In the genomic region with DNA sequence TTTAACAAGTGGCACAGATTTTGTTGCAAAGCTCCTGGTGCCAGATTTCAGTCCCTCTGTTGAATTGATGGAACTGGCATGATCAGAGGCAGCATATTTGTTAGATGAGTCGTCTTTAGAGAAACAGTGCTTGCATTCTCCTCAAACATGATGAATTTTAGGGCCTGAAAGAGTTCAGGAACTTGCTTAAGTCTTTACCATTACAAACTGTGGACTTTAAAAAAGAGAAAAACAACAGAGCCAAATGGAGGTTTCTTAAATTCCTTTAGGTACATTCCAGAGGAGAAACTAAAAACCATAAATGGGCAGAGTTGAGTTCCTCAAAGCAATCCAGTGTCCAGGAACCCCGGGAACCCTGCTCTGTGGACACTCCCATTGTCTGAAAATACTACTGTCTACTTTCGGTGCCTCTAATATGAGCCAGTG, we compare ENCODE assay signal across 1 cellular context.
TF ChIP-seq lines count a peak whose summit lies in the region.

No MANE protein-coding gene starts in this region.

TF ChIP-seq in GM23338, 12 proteins besides CTCF, POLR2A, EP300 and RAD21 (continued from another document):
- TF ChIP-seq, protein P1, sequence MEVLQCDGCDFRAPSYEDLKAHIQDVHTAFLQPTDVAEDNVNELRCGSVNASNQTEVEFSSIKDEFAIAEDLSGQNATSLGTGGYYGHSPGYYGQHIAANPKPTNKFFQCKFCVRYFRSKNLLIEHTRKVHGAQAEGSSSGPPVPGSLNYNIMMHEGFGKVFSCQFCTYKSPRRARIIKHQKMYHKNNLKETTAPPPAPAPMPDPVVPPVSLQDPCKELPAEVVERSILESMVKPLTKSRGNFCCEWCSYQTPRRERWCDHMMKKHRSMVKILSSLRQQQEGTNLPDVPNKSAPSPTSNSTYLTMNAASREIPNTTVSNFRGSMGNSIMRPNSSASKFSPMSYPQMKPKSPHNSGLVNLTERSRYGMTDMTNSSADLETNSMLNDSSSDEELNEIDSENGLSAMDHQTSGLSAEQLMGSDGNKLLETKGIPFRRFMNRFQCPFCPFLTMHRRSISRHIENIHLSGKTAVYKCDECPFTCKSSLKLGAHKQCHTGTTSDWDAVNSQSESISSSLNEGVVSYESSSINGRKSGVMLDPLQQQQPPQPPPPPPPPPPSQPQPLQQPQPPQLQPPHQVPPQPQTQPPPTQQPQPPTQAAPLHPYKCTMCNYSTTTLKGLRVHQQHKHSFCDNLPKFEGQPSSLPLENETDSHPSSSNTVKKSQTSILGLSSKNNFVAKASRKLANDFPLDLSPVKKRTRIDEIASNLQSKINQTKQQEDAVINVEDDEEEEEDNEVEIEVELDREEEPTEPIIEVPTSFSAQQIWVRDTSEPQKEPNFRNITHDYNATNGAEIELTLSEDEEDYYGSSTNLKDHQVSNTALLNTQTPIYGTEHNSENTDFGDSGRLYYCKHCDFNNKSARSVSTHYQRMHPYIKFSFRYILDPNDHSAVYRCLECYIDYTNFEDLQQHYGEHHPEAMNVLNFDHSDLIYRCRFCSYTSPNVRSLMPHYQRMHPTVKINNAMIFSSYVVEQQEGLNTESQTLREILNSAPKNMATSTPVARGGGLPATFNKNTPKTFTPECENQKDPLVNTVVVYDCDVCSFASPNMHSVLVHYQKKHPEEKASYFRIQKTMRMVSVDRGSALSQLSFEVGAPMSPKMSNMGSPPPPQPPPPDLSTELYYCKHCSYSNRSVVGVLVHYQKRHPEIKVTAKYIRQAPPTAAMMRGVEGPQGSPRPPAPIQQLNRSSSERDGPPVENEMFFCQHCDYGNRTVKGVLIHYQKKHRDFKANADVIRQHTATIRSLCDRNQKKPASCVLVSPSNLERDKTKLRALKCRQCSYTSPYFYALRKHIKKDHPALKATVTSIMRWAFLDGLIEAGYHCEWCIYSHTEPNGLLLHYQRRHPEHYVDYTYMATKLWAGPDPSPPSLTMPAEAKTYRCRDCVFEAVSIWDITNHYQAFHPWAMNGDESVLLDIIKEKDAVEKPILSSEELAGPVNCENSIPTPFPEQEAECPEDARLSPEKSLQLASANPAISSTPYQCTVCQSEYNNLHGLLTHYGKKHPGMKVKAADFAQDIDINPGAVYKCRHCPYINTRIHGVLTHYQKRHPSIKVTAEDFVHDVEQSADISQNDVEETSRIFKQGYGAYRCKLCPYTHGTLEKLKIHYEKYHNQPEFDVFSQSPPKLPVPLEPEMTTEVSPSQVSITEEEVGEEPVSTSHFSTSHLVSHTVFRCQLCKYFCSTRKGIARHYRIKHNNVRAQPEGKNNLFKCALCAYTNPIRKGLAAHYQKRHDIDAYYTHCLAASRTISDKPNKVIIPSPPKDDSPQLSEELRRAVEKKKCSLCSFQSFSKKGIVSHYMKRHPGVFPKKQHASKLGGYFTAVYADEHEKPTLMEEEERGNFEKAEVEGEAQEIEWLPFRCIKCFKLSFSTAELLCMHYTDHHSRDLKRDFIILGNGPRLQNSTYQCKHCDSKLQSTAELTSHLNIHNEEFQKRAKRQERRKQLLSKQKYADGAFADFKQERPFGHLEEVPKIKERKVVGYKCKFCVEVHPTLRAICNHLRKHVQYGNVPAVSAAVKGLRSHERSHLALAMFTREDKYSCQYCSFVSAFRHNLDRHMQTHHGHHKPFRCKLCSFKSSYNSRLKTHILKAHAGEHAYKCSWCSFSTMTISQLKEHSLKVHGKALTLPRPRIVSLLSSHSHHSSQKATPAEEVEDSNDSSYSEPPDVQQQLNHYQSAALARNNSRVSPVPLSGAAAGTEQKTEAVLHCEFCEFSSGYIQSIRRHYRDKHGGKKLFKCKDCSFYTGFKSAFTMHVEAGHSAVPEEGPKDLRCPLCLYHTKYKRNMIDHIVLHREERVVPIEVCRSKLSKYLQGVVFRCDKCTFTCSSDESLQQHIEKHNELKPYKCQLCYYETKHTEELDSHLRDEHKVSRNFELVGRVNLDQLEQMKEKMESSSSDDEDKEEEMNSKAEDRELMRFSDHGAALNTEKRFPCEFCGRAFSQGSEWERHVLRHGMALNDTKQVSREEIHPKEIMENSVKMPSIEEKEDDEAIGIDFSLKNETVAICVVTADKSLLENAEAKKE (CRISPR knock-in tag; IDR thresholded peaks at IDR 0.05) = no peak
- TF ChIP-seq, protein P2, sequence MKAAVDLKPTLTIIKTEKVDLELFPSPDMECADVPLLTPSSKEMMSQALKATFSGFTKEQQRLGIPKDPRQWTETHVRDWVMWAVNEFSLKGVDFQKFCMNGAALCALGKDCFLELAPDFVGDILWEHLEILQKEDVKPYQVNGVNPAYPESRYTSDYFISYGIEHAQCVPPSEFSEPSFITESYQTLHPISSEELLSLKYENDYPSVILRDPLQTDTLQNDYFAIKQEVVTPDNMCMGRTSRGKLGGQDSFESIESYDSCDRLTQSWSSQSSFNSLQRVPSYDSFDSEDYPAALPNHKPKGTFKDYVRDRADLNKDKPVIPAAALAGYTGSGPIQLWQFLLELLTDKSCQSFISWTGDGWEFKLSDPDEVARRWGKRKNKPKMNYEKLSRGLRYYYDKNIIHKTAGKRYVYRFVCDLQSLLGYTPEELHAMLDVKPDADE (IDR thresholded peaks at IDR 0.05) = no peak
- TF ChIP-seq POLR2AphosphoS5 (IDR thresholded peaks at IDR 0.05; ENCODE audit: low read depth) (no peak), ZNF114 (CRISPR knock-in tag; IDR thresholded peaks at IDR 0.05) (no peak), EZH2phosphoT487 (IDR thresholded peaks at IDR 0.05; ENCODE audit: unreplicated experiment) (no peak), ZNF331 (CRISPR knock-in tag; IDR thresholded peaks at IDR 0.05; ENCODE audit: low read depth) (no peak), CREB1 (CRISPR knock-in tag; IDR thresholded peaks at IDR 0.05; ENCODE audit: low read depth) (no peak), NANOG (IDR thresholded peaks at IDR 0.05; ENCODE audit: borderline replicate concordance) (no peak), EZH2 (IDR thresholded peaks at IDR 0.05; ENCODE audit: low read depth, unreplicated experiment) (no peak)
- TF ChIP-seq, protein P3, sequence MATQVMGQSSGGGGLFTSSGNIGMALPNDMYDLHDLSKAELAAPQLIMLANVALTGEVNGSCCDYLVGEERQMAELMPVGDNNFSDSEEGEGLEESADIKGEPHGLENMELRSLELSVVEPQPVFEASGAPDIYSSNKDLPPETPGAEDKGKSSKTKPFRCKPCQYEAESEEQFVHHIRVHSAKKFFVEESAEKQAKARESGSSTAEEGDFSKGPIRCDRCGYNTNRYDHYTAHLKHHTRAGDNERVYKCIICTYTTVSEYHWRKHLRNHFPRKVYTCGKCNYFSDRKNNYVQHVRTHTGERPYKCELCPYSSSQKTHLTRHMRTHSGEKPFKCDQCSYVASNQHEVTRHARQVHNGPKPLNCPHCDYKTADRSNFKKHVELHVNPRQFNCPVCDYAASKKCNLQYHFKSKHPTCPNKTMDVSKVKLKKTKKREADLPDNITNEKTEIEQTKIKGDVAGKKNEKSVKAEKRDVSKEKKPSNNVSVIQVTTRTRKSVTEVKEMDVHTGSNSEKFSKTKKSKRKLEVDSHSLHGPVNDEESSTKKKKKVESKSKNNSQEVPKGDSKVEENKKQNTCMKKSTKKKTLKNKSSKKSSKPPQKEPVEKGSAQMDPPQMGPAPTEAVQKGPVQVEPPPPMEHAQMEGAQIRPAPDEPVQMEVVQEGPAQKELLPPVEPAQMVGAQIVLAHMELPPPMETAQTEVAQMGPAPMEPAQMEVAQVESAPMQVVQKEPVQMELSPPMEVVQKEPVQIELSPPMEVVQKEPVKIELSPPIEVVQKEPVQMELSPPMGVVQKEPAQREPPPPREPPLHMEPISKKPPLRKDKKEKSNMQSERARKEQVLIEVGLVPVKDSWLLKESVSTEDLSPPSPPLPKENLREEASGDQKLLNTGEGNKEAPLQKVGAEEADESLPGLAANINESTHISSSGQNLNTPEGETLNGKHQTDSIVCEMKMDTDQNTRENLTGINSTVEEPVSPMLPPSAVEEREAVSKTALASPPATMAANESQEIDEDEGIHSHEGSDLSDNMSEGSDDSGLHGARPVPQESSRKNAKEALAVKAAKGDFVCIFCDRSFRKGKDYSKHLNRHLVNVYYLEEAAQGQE (IDR thresholded peaks at IDR 0.05; ENCODE audit: unreplicated experiment) = no peak
